19 cellular contexts compared by ENCODE assay signal in genomic region chr4:53622739-53623151, GRCh38. TPM values are rescaled to one million over a fixed set of nuclear protein-coding genes. Genes with fewer than 3 reads are reported as not detected.
DNase-seq lines count a peak whose midpoint lies in the region; FAIRE-seq and TF ChIP-seq lines count a peak whose summit lies in the region.
"Had no signal": no experiment of that assay in that cellular context is flagged by ENCODE, and none has a peak within 500 bp of the region (broad histone marks: within the 10 kb centered on the region; RNA-seq: fewer than 3 reads in every experiment).

No MANE protein-coding gene starts in this region.

- H3K79me2 ChIP-seq in hepatocyte, result no peaks in the 10 kb centered on the region

- H3K9me3 ChIP-seq in hepatocyte (ENCODE audit: low read depth), result no peaks in the 10 kb centered on the region
- H3K9me3 ChIP-seq in sigmoid colon, result no peaks in the 10 kb centered on the region
- H3K9me3 ChIP-seq: vagina had no signal

- POLR2A ChIA-PET in AG04449 (lab: Yijun Ruan, JAX), result interaction anchor here (0.6 kb wide), 1 partner anchor 83 kb away, joined by 4 read pairs; no protein-coding TSS in a partner anchor

- no peak overlapping the region for H2AFZ ChIP-seq in hepatocyte

- no peak for TF ChIP-seq POLR2A in sigmoid colon (IDR thresholded peaks at IDR 0.05)

- peak in 1 of 4 donors; percentile 5 for TF ChIP-seq EP300 in sigmoid colon (IDR thresholded peaks at IDR 0.05)

- no peaks in the 10 kb centered on the region for H3K4me1 Mint-ChIP-seq in glutamatergic neuron (ENCODE audit: low read depth, unreplicated experiment)

- H3K9me3 Mint-ChIP-seq in glutamatergic neuron (ENCODE audit: unreplicated experiment), result no peaks in the 10 kb centered on the region
- H3K9me3 Mint-ChIP-seq: natural killer cell treated with Interleukin-12 subunit alpha and Interleukin-12 subunit beta and Interleukin-15 and Interleukin-18, amount 100 ng/mL, for 72 hours had no signal

- peaks cover under 1% of the 10 kb centered on the region for H3K27me3 Mint-ChIP-seq in glutamatergic neuron (ENCODE audit: unreplicated experiment)

- FAIRE-seq in bronchial epithelial cell (lab: Jason Lieb, UNC), result no peak
- FAIRE-seq: A204.1, G401.6 had no signal

- H3K27ac ChIP-seq in hepatocyte (no peak overlapping the region), sigmoid colon (no peak overlapping the region)
- H3K27ac ChIP-seq: vagina had no signal

- H3K27ac Mint-ChIP-seq in glutamatergic neuron (ENCODE audit: unreplicated experiment), result no peak overlapping the region
- H3K27ac Mint-ChIP-seq: natural killer cell treated with Interleukin-12 subunit alpha and Interleukin-12 subunit beta and Interleukin-15 and Interleukin-18, amount 100 ng/mL, for 72 hours; T-helper 17 cell had no signal

- H3K36me3 Mint-ChIP-seq in glutamatergic neuron (ENCODE audit: unreplicated experiment), result no peaks in the 10 kb centered on the region
- H3K36me3 Mint-ChIP-seq: natural killer cell treated with Interleukin-12 subunit alpha and Interleukin-12 subunit beta and Interleukin-15 and Interleukin-18, amount 100 ng/mL, for 72 hours had no signal

- intact Hi-C loops in sigmoid colon (cut with DNase I), result no loop called here

- no peak overlapping the region for H3K4me3 ChIP-seq in AG04449 (ENCODE audit: low read depth, low read length)
- H3K4me3 ChIP-seq in bronchial epithelial cell (ENCODE audit: low read depth, low read length), result no peak overlapping the region
- no peak overlapping the region for H3K4me3 ChIP-seq in hepatocyte
- H3K4me3 ChIP-seq in sigmoid colon, result no peak overlapping the region
- H3K4me3 ChIP-seq: vagina had no signal

- peak; percentile 41 for DNase-seq in AG04449 (ENCODE audit: low read depth, low spot score)
- DNase-seq in HS-5 (ENCODE audit: low read depth), result peak; percentile 22
- DNase-seq in bronchial epithelial cell (ENCODE audit: low read depth), result peak; percentile 89
- peak; percentile 24 for DNase-seq in hepatocyte (ENCODE audit: low spot score)
- no peak for DNase-seq in sigmoid colon
- DNase-seq in SK-N-DZ (ENCODE audit: low spot score), result no peak
- DNase-seq in DMS79 (lab: John Stamatoyannopoulos, UW), result no peak
- DNase-seq in glutamatergic neuron, result no peak
- DNase-seq: activated CD4-positive, CD25-positive, alpha-beta regulatory T cell treated with anti-CD3 and anti-CD28 coated beads, Interleukin-2, amount 50 U/mL, for 72 hours; activated effector memory CD4-positive, alpha-beta T cell treated with anti-CD3 and anti-CD28 coated beads, Interleukin-2, amount 50 U/mL, for 16 hours; COR-L47; Kasumi-1; NCI-H1436 treated with DMSO at 0.1 percent for 48 hours; NCI-H2227 treated with DMSO at 0.1 percent for 48 hours; T-helper 17 cell had no signal

- H3K4me2 ChIP-seq in hepatocyte, result no peak overlapping the region

- H3K9me2 ChIP-seq in hepatocyte (replicated peaks; ENCODE audit: insufficient read depth), result no peaks in the 10 kb centered on the region

- WGBS in hepatocyte (ENCODE audit: low lambda C conversion rate, missing lambda C conversion rate), result 77% methylated on average over 1 of the region's 1 CpG
- whole genome bisulfite sequencing in sigmoid colon, 2 donors, result 87 to 90% methylated on average over 1 of the region's 1 CpG

- no peak for TF ChIP-seq CTCF in AG04449 (IDR thresholded peaks at IDR 0.05; ENCODE audit: insufficient read depth, low read length, missing control alignments)
- TF ChIP-seq CTCF in bronchial epithelial cell (IDR thresholded peaks at IDR 0.05; ENCODE audit: insufficient read depth, low read length, severe bottlenecking), result no peak
- no peak for TF ChIP-seq CTCF in hepatocyte (IDR thresholded peaks at IDR 0.05; ENCODE audit: poor library complexity)
- TF ChIP-seq CTCF in sigmoid colon (IDR thresholded peaks at IDR 0.05), result no peak
- TF ChIP-seq CTCF in glutamatergic neuron (IDR thresholded peaks at IDR 0.05; ENCODE audit: partially characterized antibody, unreplicated experiment), result no peak

- CTCF ChIA-PET in AG04449 (lab: Yijun Ruan, JAX), result interaction anchor here (1.4 kb wide), 1 partner anchor 16 kb away, joined by 4 read pairs; no protein-coding TSS in a partner anchor

- H3K4me3 Mint-ChIP-seq in glutamatergic neuron (ENCODE audit: unreplicated experiment), result no peak overlapping the region
- H3K4me3 Mint-ChIP-seq: natural killer cell treated with Interleukin-12 subunit alpha and Interleukin-12 subunit beta and Interleukin-15 and Interleukin-18, amount 100 ng/mL, for 72 hours; T-helper 17 cell had no signal

- H3K36me3 ChIP-seq in bronchial epithelial cell (ENCODE audit: control insufficient read depth, insufficient read depth, low read length) (no peaks in the 10 kb centered on the region), hepatocyte (replicated peaks; ENCODE audit: insufficient read depth, low read depth) (no peaks in the 10 kb centered on the region), sigmoid colon (no peaks in the 10 kb centered on the region)
- H3K36me3 ChIP-seq: vagina had no signal

- no peaks in the 10 kb centered on the region for H4K20me1 ChIP-seq in hepatocyte (ENCODE audit: insufficient read depth, poor library complexity, severe bottlenecking)

- H3K27me3 ChIP-seq in bronchial epithelial cell (ENCODE audit: control insufficient read depth, insufficient read depth, low read length) (no peaks in the 10 kb centered on the region), hepatocyte (no peaks in the 10 kb centered on the region), sigmoid colon (no peaks in the 10 kb centered on the region)
- H3K27me3 ChIP-seq: vagina had no signal

- H3K4me1 ChIP-seq in hepatocyte (ENCODE audit: insufficient read depth) (peaks cover 7% of the 10 kb centered on the region), sigmoid colon (no peaks in the 10 kb centered on the region)

RNA-seq across cellular contexts. Expression of gene LNX1, which starts 31.5 kb away (rescaled TPM):
- 1.6 and 3.2 TPM in 2 replicates for total RNA-seq in bronchial epithelial cell
- 16.7 and 20.8 TPM in 2 replicates for total RNA-seq in hepatocyte
- polyA plus RNA-seq in hepatocyte, result 7.3 and 8.4 TPM in 2 replicates
- 1 to 10 TPM; 2.3 to 4.6 (median 2.6) TPM for total RNA-seq in sigmoid colon
- 1 to 10 TPM; 4.6 to 7.9 (median 4.8) TPM for polyA plus RNA-seq in sigmoid colon
- polyA plus RNA-seq in SK-N-DZ (2014; cell fraction: cytosol; rRNA removed), result not detected in 2 replicates
- polyA plus RNA-seq in SK-N-DZ (2014; cell fraction: nucleus; rRNA removed), result 0.05 and 0.13 TPM in 2 replicates
- total RNA-seq in glutamatergic neuron (ENCODE audit: unreplicated experiment), result 0.10 TPM
- total RNA-seq: natural killer cell treated with Interleukin-12 subunit alpha and Interleukin-12 subunit beta and Interleukin-15 and Interleukin-18, amount 100 ng/mL, for 72 hours; T-helper 17 cell had no signal

Comparison
In these comparisons a context has a peak if more than half of its experiments do, and no peak if none do; other contexts are left out.
1. DNase-seq: peak in AG04449 (single experiment), HS-5 (single experiment), bronchial epithelial cell (single experiment) and hepatocyte (single experiment); none in sigmoid colon (single experiment), SK-N-DZ (single experiment), DMS79 (single experiment) and glutamatergic neuron (single experiment).